Comparison of ENCODE assay signal across 30 cellular contexts in genomic region chr1:169020684-169021083, GRCh38.
DNase-seq lines count a peak whose midpoint lies in the region; ATAC-seq, FAIRE-seq and TF ChIP-seq lines count a peak whose summit lies in the region.
"Had no signal": no experiment of that assay in that cellular context is flagged by ENCODE, and none has a peak within 500 bp of the region (broad histone marks: within the 10 kb centered on the region; RNA-seq: fewer than 3 reads in every experiment).

No MANE protein-coding gene starts in this region.

- TF ChIP-seq POLR2A in A549 (IDR thresholded peaks at IDR 0.05; ENCODE audit: low read length), result no peak

- H3K9ac ChIP-seq in mesenchymal stem cell (ENCODE audit: low read length), result no peak overlapping the region
- H3K9ac ChIP-seq: BLaER1; BLaER1 treated with 17β-estradiol and CSF1 and Interleukin-3, amounts not matched to agents 10 nM and 100 nM had no signal

- no peak overlapping the region for H3K14ac ChIP-seq in mesenchymal stem cell (ENCODE audit: low read length in 2 of 2)

- no peak overlapping the region for H2AK5ac ChIP-seq in mesenchymal stem cell (ENCODE audit: low read length, severe bottlenecking)

- H3K79me1 ChIP-seq in mesenchymal stem cell (replicated peaks; ENCODE audit: low read length, poor library complexity, severe bottlenecking), result no peaks in the 10 kb centered on the region

- H3K9me3 ChIP-seq in A549, result no peaks in the 10 kb centered on the region
- H3K9me3 ChIP-seq in HEK293 (ENCODE audit: control insufficient read depth, insufficient read depth, low read depth, low read length), result no peaks in the 10 kb centered on the region
- no peaks in the 10 kb centered on the region for H3K9me3 ChIP-seq in mesenchymal stem cell (ENCODE audit: control insufficient read depth, low read length)
- H3K9me3 ChIP-seq: BE2C, BLaER1, Caco-2 had no signal

- H3K4me3 ChIP-seq in A549, result no peak overlapping the region
- no peak overlapping the region for H3K4me3 ChIP-seq in HEK293 (ENCODE audit: low read depth, low read length)
- no peak overlapping the region for H3K4me3 ChIP-seq in mesenchymal stem cell (ENCODE audit: insufficient read depth in 1 of 2, low read depth in 1 of 2, low read length in 2 of 2)
- H3K4me3 ChIP-seq: BLaER1; BLaER1 treated with 17β-estradiol and CSF1 and Interleukin-3, amounts not matched to agents 10 nM and 100 nM had no signal

- H3K4me1 ChIP-seq in A549, result no peaks in the 10 kb centered on the region
- no peaks in the 10 kb centered on the region for H3K4me1 ChIP-seq in HEK293 (ENCODE audit: control insufficient read depth, insufficient read depth, low read length)
- peaks cover 3% of the 10 kb centered on the region for H3K4me1 ChIP-seq in mesenchymal stem cell (ENCODE audit: control insufficient read depth, insufficient read depth, low read depth, low read length)
- H3K4me1 ChIP-seq: Caco-2 had no signal

- no peak for TF ChIP-seq EP300 in A549 (IDR thresholded peaks at IDR 0.05)

- H4K91ac ChIP-seq in mesenchymal stem cell (ENCODE audit: low read length), result no peak overlapping the region

- DNase-seq in A549 (ENCODE audit: low read depth in 1 of 2, low spot score in 1 of 2), result no peak
- no peak for DNase-seq in mesenchymal stem cell
- DNase-seq: 8988T; ACHN; AML-193; BE2C; C1 segment of cervical spinal cord; Caco-2; Calu3; CD4-positive, alpha-beta memory T cell; CD4-positive, alpha-beta T cell; CD4-positive, CD25-positive, alpha-beta regulatory T cell; CD8-positive, alpha-beta memory T cell; CD8-positive, alpha-beta T cell; COR-L47; DMS 273 treated with DMSO at 0.1 percent for 48 hours; DMS153; DMS53; DMS79; DMS79 treated with DMSO at 0.1 percent for 48 hours; DND-41; EL had no signal

- no peak for FAIRE-seq in A549 (lab: Jason Lieb, UNC)
- FAIRE-seq: A204.1, D721Med had no signal

- H2AFZ ChIP-seq in mesenchymal stem cell (ENCODE audit: low read depth, low read length), result no peak overlapping the region

- no peak for TF ChIP-seq CTCF in A549 (IDR thresholded peaks at IDR 0.05)
- TF ChIP-seq CTCF in HEK293 (tag by site-specific recombination; IDR thresholded peaks at IDR 0.05), result no peak

- H2BK120ac ChIP-seq in mesenchymal stem cell (ENCODE audit: low read depth, low read length), result no peak overlapping the region

- H3K27me3 ChIP-seq in mesenchymal stem cell (ENCODE audit: control insufficient read depth in 1 of 2, insufficient read depth in 1 of 2, low read length in 2 of 2), result peaks cover 0 to 9% of the 10 kb centered on the region in 2 experiments
- H3K27me3 ChIP-seq: BE2C; BLaER1; BLaER1 treated with 17β-estradiol and CSF1 and Interleukin-3, amounts not matched to agents 10 nM and 100 nM had no signal

- H3K23ac ChIP-seq in mesenchymal stem cell (ENCODE audit: low read length in 2 of 2), result no peak overlapping the region

- no peak overlapping the region for H3K18ac ChIP-seq in mesenchymal stem cell (ENCODE audit: low read depth in 1 of 2, low read length in 2 of 2)

- H2BK12ac ChIP-seq in mesenchymal stem cell (ENCODE audit: low read length in 2 of 2), result no peak overlapping the region

- H3K4me2 ChIP-seq in A549 (no peak overlapping the region), mesenchymal stem cell (ENCODE audit: low read length, poor library complexity, severe bottlenecking) (no peak overlapping the region)
- H3K4me2 ChIP-seq: BLaER1 had no signal

- no peak overlapping the region for H2BK15ac ChIP-seq in mesenchymal stem cell (ENCODE audit: low read depth, poor library complexity, severe bottlenecking)

- ATAC-seq in A549 (no peak), HG02884 (IDR thresholded peaks at IDR 0.05; ENCODE audit: unreplicated experiment) (no peak)
- ATAC-seq: CD8-positive, alpha-beta T cell had no signal

- no peak overlapping the region for H4K8ac ChIP-seq in mesenchymal stem cell (ENCODE audit: low read length)

- H3K4ac ChIP-seq in mesenchymal stem cell (ENCODE audit: low read depth in 1 of 2, low read length in 2 of 2), result no peak overlapping the region

- CTCF ChIA-PET in A549 (lab: Yijun Ruan, JAX), result no interaction called here
- CTCF ChIA-PET in HEK293 (lab: Yijun Ruan, JAX), result no interaction called here

- POLR2A ChIA-PET in A549 (lab: Yijun Ruan, JAX) (no interaction called here), HEK293 (lab: Yijun Ruan, JAX) (no interaction called here)

- no peaks in the 10 kb centered on the region for H3K36me3 ChIP-seq in HEK293 (ENCODE audit: control insufficient read depth in 2 of 2, insufficient read depth in 1 of 2, low read length in 2 of 2)
- H3K36me3 ChIP-seq in mesenchymal stem cell (ENCODE audit: control insufficient read depth in 1 of 2, insufficient read depth in 2 of 2, low read depth in 1 of 2, low read length in 2 of 2), result no peaks in the 10 kb centered on the region
- H3K36me3 ChIP-seq: BE2C; BLaER1; BLaER1 treated with 17β-estradiol and CSF1 and Interleukin-3, amounts not matched to agents 10 nM and 100 nM had no signal

- TF ChIP-seq RAD21 in A549 (conservative IDR thresholded peaks at IDR 0.05 in 1 of 2, IDR thresholded peaks at IDR 0.05 in 1 of 2), result no peak

- no peak overlapping the region for H3K27ac ChIP-seq in A549
- no peak overlapping the region for H3K27ac ChIP-seq in HEK293 (ENCODE audit: extremely low read depth, low read depth, low read length)
- no peak overlapping the region for H3K27ac ChIP-seq in mesenchymal stem cell (ENCODE audit: low read length, poor library complexity, severe bottlenecking)
- H3K27ac ChIP-seq: 22Rv1; BLaER1; BLaER1 treated with 17β-estradiol and CSF1 and Interleukin-3, amounts not matched to agents 10 nM and 100 nM; C4-2B had no signal

- no peak overlapping the region for H2BK5ac ChIP-seq in mesenchymal stem cell (ENCODE audit: low read depth, low read length, poor library complexity, severe bottlenecking)

TF ChIP-seq in A549, 52 proteins besides CTCF, POLR2A, EP300 and RAD21:
- TF ChIP-seq ZC3H11A (IDR thresholded peaks at IDR 0.05) (peak; percentile 80), ELK1 (IDR thresholded peaks at IDR 0.05; ENCODE audit: low read depth, low read length) (no peak)

TF ChIP-seq in HEK293, 187 proteins besides CTCF, POLR2A, EP300 and RAD21 (continues in another document):
- TF ChIP-seq GLI2 (tag by site-specific recombination; IDR thresholded peaks at IDR 0.05; ENCODE audit: borderline replicate concordance, low read depth) (peak; percentile 16; the same call in 1 of the 2 replicates), SETDB1 (IDR thresholded peaks at IDR 0.05; ENCODE audit: insufficient read length, low read length) (no peak), ZNF600 (tag by site-specific recombination; IDR thresholded peaks at IDR 0.05) (no peak), ZNF558 (tag by site-specific recombination; IDR thresholded peaks at IDR 0.05) (peak; percentile 47; the same call in 1 of the 2 replicates), ZNF311 (tag by site-specific recombination; IDR thresholded peaks at IDR 0.05; ENCODE audit: borderline replicate concordance) (no peak), TRIM28 (IDR thresholded peaks at IDR 0.05; ENCODE audit: borderline replicate concordance, low read length) (no peak), REST (tag by site-specific recombination; IDR thresholded peaks at IDR 0.05) (peak; percentile 59; the same call in 1 of the 2 replicates), ZNF747 (tag by site-specific recombination; IDR thresholded peaks at IDR 0.05) (no peak), BCL11A (tag by site-specific recombination; IDR thresholded peaks at IDR 0.05; ENCODE audit: low read depth) (no peak), MEIS1 (CRISPR knock-in tag; IDR thresholded peaks at IDR 0.05; ENCODE audit: borderline replicate concordance) (no peak), HOXD13 (CRISPR knock-in tag; IDR thresholded peaks at IDR 0.05; ENCODE audit: borderline replicate concordance) (no peak), REPIN1 (tag by site-specific recombination; IDR thresholded peaks at IDR 0.05; ENCODE audit: low read depth) (no peak), ZEB2 (tag by site-specific recombination; IDR thresholded peaks at IDR 0.05) (no peak), ZNF677 (tag by site-specific recombination; IDR thresholded peaks at IDR 0.05) (no peak), ZNF664 (tag by site-specific recombination; IDR thresholded peaks at IDR 0.05) (peak; percentile 78), ZNF362 (tag by site-specific recombination; IDR thresholded peaks at IDR 0.05) (no peak), ZBTB17 (tag by site-specific recombination; IDR thresholded peaks at IDR 0.05) (no peak)

Comparison
In these comparisons a context has a peak if more than half of its experiments do, and no peak if none do; other contexts are left out.
1. Of the 5 proteins assayed by ChIP-seq in both HEK293 and A549: peak only in HEK293: REST; only in A549: none; in both: none; in neither: 4.